In genomic region chr13:21557995-21558394, GRCh38 we compare ENCODE assay signal across 9 cellular contexts. TPM values are rescaled to one million over a fixed set of nuclear protein-coding genes. Genes with fewer than 3 reads are reported as not detected.
DNase-seq lines count a peak whose midpoint lies in the region; ATAC-seq and TF ChIP-seq lines count a peak whose summit lies in the region.
"Had no signal": no experiment of that assay in that cellular context is flagged by ENCODE, and none has a peak within 500 bp of the region (broad histone marks: within the 10 kb centered on the region; RNA-seq: fewer than 3 reads in every experiment).

No MANE protein-coding gene starts in this region.

- H3K4me1 ChIP-seq in Caco-2: no peaks in the 10 kb centered on the region
- H3K4me1 ChIP-seq in GM23338 (ENCODE audit: insufficient read depth): 0 out of 2 replicates have a peak, but pooled peaks cover 3% of the 10 kb centered on the region

- peak; percentile 80 for ATAC-seq in GM23338
- no peak for ATAC-seq in GM21390 (IDR thresholded peaks at IDR 0.05; ENCODE audit: unreplicated experiment)

- no peaks in the 10 kb centered on the region for H3K9me3 ChIP-seq in Caco-2
- H3K9me3 ChIP-seq in SU-DHL-6 (ENCODE audit: insufficient read depth, low read length): no peaks in the 10 kb centered on the region

- H3K9me2 ChIP-seq in GM23338 (ENCODE audit: insufficient read depth) (no peaks in the 10 kb centered on the region), SU-DHL-6 (replicated peaks; ENCODE audit: insufficient read depth, low read length) (no peaks in the 10 kb centered on the region)

- H3K4me3 Mint-ChIP-seq in Caco-2 (ENCODE audit: unreplicated experiment): no peak overlapping the region
- H3K4me3 Mint-ChIP-seq in GM23338: no peak overlapping the region
- H3K4me3 Mint-ChIP-seq: brain had no signal

- H3K27me3 ChIP-seq in Caco-2 (replicated peaks; ENCODE audit: control insufficient read depth, insufficient read depth, low read length) (no peaks in the 10 kb centered on the region), GM23338 (ENCODE audit: insufficient read depth) (no peaks in the 10 kb centered on the region), SU-DHL-6 (ENCODE audit: low read length) (no peaks in the 10 kb centered on the region)

- no TSS peak for BruUV-seq in Caco-2 (replicated peaks; lab: Mats Ljungman, UMichigan)

- CTCF ChIA-PET in Caco-2 (lab: Charles Lee): interaction anchor here (1.7 kb wide), 1 partner anchor 8 kb away, joined by 3 read pairs; no protein-coding TSS in a partner anchor

- H3K4me3 ChIP-seq in Caco-2 (ENCODE audit: low read depth, low read length) (no peak overlapping the region), GM23338 (no peak overlapping the region), SU-DHL-6 (ENCODE audit: insufficient read depth, low read length, poor library complexity, severe bottlenecking) (no peak overlapping the region)

- H3F3A ChIP-seq in GM23338 (replicated peaks; ENCODE audit: low read depth) (no peaks in the 10 kb centered on the region), SU-DHL-6 (ENCODE audit: insufficient read depth) (no peaks in the 10 kb centered on the region)

- H3K27me3 Mint-ChIP-seq in Caco-2 (ENCODE audit: insufficient read depth, unreplicated experiment) (no peaks in the 10 kb centered on the region), GM23338 (ENCODE audit: insufficient read depth, low read depth, poor library complexity) (peaks cover 4% of the 10 kb centered on the region)
- H3K27me3 Mint-ChIP-seq: brain had no signal

- no peak overlapping the region for H3K9ac ChIP-seq in SU-DHL-6 (ENCODE audit: low read length)

- peak in 1 of 2 experiments; percentile 35 for DNase-seq in Caco-2
- DNase-seq in GM23338 (ENCODE audit: low spot score): peak; percentile 75
- peak; percentile 40 for DNase-seq in iris pigment epithelial cell (ENCODE audit: low read depth)
- DNase-seq in SKM-1 treated with dmso at 0.1 percent for 144 hours (lab: John Stamatoyannopoulos, UW; ENCODE audit: unreplicated experiment): no peak
- no peak for DNase-seq in pons (ENCODE audit: low spot score)
- DNase-seq in Ammon's horn (ENCODE audit: low spot score): no peak

- H3K27ac Mint-ChIP-seq in Caco-2 (ENCODE audit: unreplicated experiment): no peak overlapping the region
- H3K27ac Mint-ChIP-seq in GM23338: no peak overlapping the region
- H3K27ac Mint-ChIP-seq: brain had no signal

- intact Hi-C loops in Caco-2 (cut with micrococcal nuclease; ENCODE audit: unreplicated experiment): no loop called here

- peaks cover 7% of the 10 kb centered on the region for H3K9me3 Mint-ChIP-seq in Caco-2 (ENCODE audit: unreplicated experiment)
- peaks cover 4% of the 10 kb centered on the region; the same call in 1 of the 3 replicates for H3K9me3 Mint-ChIP-seq in GM23338

- POLR2A ChIA-PET in Caco-2 (lab: Charles Lee): no interaction called here

- H4K20me1 ChIP-seq in GM23338 (replicated peaks; ENCODE audit: insufficient read depth) (peaks cover 4% of the 10 kb centered on the region; the same call in 1 of the 2 replicates), SU-DHL-6 (ENCODE audit: low read depth, low read length) (no peaks in the 10 kb centered on the region)

- no peak overlapping the region for H3K27ac ChIP-seq in GM23338 (ENCODE audit: low read depth)
- H3K27ac ChIP-seq in SU-DHL-6 (ENCODE audit: low read depth, low read length): no peak overlapping the region

- H3K4me2 ChIP-seq in GM23338 (no peak overlapping the region), SU-DHL-6 (ENCODE audit: low read depth, low read length, poor library complexity, severe bottlenecking) (no peak overlapping the region)

- H3K36me3 Mint-ChIP-seq in Caco-2 (ENCODE audit: insufficient read depth, unreplicated experiment) (peaks cover 21% of the 10 kb centered on the region), GM23338 (ENCODE audit: low read depth) (peaks cover 14% of the 10 kb centered on the region)

- H3K79me2 ChIP-seq in GM23338 (replicated peaks; ENCODE audit: insufficient read depth): peaks cover 7% of the 10 kb centered on the region; the same call in 1 of the 2 replicates
- no peaks in the 10 kb centered on the region for H3K79me2 ChIP-seq in SU-DHL-6 (ENCODE audit: insufficient read depth, low read length)

- H2AFZ ChIP-seq in GM23338 (no peak overlapping the region), SU-DHL-6 (ENCODE audit: low read depth, low read length, severe bottlenecking) (no peak overlapping the region)

- no peaks in the 10 kb centered on the region for H3K4me1 Mint-ChIP-seq in Caco-2 (ENCODE audit: low read depth, unreplicated experiment)
- H3K4me1 Mint-ChIP-seq in GM23338: peaks cover 6% of the 10 kb centered on the region; the same call in 2 of the 3 replicates
- H3K4me1 Mint-ChIP-seq: brain had no signal

- TF ChIP-seq CTCF in Caco-2 (IDR thresholded peaks at IDR 0.05; ENCODE audit: insufficient read depth in 1 of 2, low read depth in 1 of 2, low read length in 1 of 2, severe bottlenecking in 1 of 2, unreplicated experiment in 1 of 2) (peak; percentile 45 to 50), GM23338 (conservative IDR thresholded peaks at IDR 0.05; ENCODE audit: low read depth in 2 of 2) (peak; percentile 64 to 72), SU-DHL-6 (IDR thresholded peaks at IDR 0.05; ENCODE audit: insufficient read depth, low read length, poor library complexity, severe bottlenecking) (peak; percentile 34)

- H3K36me3 ChIP-seq in Caco-2 (ENCODE audit: control insufficient read depth, insufficient read depth, low read length) (no peaks in the 10 kb centered on the region), GM23338 (ENCODE audit: insufficient read depth) (no peaks in the 10 kb centered on the region), SU-DHL-6 (ENCODE audit: low read length) (peaks cover 7% of the 10 kb centered on the region; the same call in 1 of the 2 replicates)

TF ChIP-seq in GM23338, 12 proteins besides CTCF, POLR2A, EP300 and RAD21 (continues in another document):
- TF ChIP-seq STAT1 (IDR thresholded peaks at IDR 0.05; ENCODE audit: unreplicated experiment): no peak
- TF ChIP-seq ETS1 (IDR thresholded peaks at IDR 0.05): no peak
- no peak for TF ChIP-seq JUNB (IDR thresholded peaks at IDR 0.05; ENCODE audit: unreplicated experiment)
- no peak for TF ChIP-seq EZH2 (IDR thresholded peaks at IDR 0.05; ENCODE audit: low read depth, unreplicated experiment)
- TF ChIP-seq NANOG (IDR thresholded peaks at IDR 0.05; ENCODE audit: borderline replicate concordance): no peak
- no peak for TF ChIP-seq ZNF331 (CRISPR knock-in tag; IDR thresholded peaks at IDR 0.05; ENCODE audit: low read depth)
- TF ChIP-seq POLR2AphosphoS5 (IDR thresholded peaks at IDR 0.05; ENCODE audit: low read depth): no peak

RNA-seq across cellular contexts. Expression of gene MICU2, which starts 46.0 kb away (rescaled TPM):
- total RNA-seq in Caco-2 (2022): 43.1 and 47.6 TPM in 2 replicates
- total RNA-seq in GM23338 (2014; rRNA removed; shearing (Covaris generic)): 122 and 125 TPM in 2 replicates
- 45.5 and 51.0 TPM in 2 replicates for polyA plus RNA-seq in GM23338 (2016; fragmentation: Nextera tagmentation; extraction: Ambion mirVana)

Comparison
In these comparisons a context has a peak if more than half of its experiments do, and no peak if none do; other contexts are left out.
1. DNase-seq: peak in GM23338 (single experiment) and iris pigment epithelial cell (single experiment); none in SKM-1 treated with dmso at 0.1 percent for 144 hours (single experiment), pons (single experiment) and Ammon's horn (single experiment).
2. Peak in every context shown above with its lines, with median percentiles within 50 percentile points of each other: CTCF ChIP-seq.